ENCODE assay signal across 2 cellular contexts in genomic region chr3:65080432-65080831, GRCh38.
TF ChIP-seq lines count a peak whose summit lies in the region.

No MANE protein-coding gene starts in this region.

TF ChIP-seq in SK-N-SH, 30 proteins besides CTCF, POLR2A, EP300 and RAD21 (continued from another document):
- TF ChIP-seq, protein P1, sequence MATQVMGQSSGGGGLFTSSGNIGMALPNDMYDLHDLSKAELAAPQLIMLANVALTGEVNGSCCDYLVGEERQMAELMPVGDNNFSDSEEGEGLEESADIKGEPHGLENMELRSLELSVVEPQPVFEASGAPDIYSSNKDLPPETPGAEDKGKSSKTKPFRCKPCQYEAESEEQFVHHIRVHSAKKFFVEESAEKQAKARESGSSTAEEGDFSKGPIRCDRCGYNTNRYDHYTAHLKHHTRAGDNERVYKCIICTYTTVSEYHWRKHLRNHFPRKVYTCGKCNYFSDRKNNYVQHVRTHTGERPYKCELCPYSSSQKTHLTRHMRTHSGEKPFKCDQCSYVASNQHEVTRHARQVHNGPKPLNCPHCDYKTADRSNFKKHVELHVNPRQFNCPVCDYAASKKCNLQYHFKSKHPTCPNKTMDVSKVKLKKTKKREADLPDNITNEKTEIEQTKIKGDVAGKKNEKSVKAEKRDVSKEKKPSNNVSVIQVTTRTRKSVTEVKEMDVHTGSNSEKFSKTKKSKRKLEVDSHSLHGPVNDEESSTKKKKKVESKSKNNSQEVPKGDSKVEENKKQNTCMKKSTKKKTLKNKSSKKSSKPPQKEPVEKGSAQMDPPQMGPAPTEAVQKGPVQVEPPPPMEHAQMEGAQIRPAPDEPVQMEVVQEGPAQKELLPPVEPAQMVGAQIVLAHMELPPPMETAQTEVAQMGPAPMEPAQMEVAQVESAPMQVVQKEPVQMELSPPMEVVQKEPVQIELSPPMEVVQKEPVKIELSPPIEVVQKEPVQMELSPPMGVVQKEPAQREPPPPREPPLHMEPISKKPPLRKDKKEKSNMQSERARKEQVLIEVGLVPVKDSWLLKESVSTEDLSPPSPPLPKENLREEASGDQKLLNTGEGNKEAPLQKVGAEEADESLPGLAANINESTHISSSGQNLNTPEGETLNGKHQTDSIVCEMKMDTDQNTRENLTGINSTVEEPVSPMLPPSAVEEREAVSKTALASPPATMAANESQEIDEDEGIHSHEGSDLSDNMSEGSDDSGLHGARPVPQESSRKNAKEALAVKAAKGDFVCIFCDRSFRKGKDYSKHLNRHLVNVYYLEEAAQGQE (IDR thresholded peaks at IDR 0.05; ENCODE audit: low read depth, low read length), result no peak
- no peak for TF ChIP-seq FOXJ3 (CRISPR knock-in tag; IDR thresholded peaks at IDR 0.05)
- TF ChIP-seq, protein P2, sequence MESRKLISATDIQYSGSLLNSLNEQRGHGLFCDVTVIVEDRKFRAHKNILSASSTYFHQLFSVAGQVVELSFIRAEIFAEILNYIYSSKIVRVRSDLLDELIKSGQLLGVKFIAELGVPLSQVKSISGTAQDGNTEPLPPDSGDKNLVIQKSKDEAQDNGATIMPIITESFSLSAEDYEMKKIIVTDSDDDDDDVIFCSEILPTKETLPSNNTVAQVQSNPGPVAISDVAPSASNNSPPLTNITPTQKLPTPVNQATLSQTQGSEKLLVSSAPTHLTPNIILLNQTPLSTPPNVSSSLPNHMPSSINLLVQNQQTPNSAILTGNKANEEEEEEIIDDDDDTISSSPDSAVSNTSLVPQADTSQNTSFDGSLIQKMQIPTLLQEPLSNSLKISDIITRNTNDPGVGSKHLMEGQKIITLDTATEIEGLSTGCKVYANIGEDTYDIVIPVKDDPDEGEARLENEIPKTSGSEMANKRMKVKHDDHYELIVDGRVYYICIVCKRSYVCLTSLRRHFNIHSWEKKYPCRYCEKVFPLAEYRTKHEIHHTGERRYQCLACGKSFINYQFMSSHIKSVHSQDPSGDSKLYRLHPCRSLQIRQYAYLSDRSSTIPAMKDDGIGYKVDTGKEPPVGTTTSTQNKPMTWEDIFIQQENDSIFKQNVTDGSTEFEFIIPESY (IDR thresholded peaks at IDR 0.05; ENCODE audit: borderline replicate concordance, low read depth), result no peak
- no peak for TF ChIP-seq TCF12 (IDR thresholded peaks at IDR 0.05)
- no peak for TF ChIP-seq SIN3A (IDR thresholded peaks at IDR 0.05; ENCODE audit: borderline replicate concordance, low read depth, low read length)
- no peak for TF ChIP-seq MEF2A (IDR thresholded peaks at IDR 0.05; ENCODE audit: borderline replicate concordance, low read depth)
- no peak for TF ChIP-seq POLR2AphosphoS5 (IDR thresholded peaks at IDR 0.05; ENCODE audit: low read depth, low read length)
- no peak for TF ChIP-seq RXRA (IDR thresholded peaks at IDR 0.05; ENCODE audit: borderline replicate concordance, low read depth)
- no peak for TF ChIP-seq YY1 (IDR thresholded peaks at IDR 0.05; ENCODE audit: low read depth)
TF ChIP-seq in SK-N-SH: peak in this region for 0.

TF ChIP-seq in SK-N-SH treated with all-trans-retinoic acid at 6 μM for 48 hours, 23 proteins besides CTCF, POLR2A, EP300 and RAD21 (continued from another document):
- TF ChIP-seq TSHZ2 (CRISPR knock-in tag; IDR thresholded peaks at IDR 0.05), result no peak
- TF ChIP-seq ZFP30 (CRISPR knock-in tag; IDR thresholded peaks at IDR 0.05), result no peak
- TF ChIP-seq CSDC2 (CRISPR knock-in tag; IDR thresholded peaks at IDR 0.05), result no peak
- TF ChIP-seq ZNF70 (CRISPR knock-in tag; IDR thresholded peaks at IDR 0.05), result no peak
- TF ChIP-seq ZFP3 (CRISPR knock-in tag; IDR thresholded peaks at IDR 0.05), result no peak
- no peak for TF ChIP-seq ESRRG (CRISPR knock-in tag; IDR thresholded peaks at IDR 0.05)
- no peak for TF ChIP-seq ZC3H10 (CRISPR knock-in tag; IDR thresholded peaks at IDR 0.05)
- TF ChIP-seq TCF4 (CRISPR knock-in tag; IDR thresholded peaks at IDR 0.05; ENCODE audit: borderline replicate concordance), result no peak
- no peak for TF ChIP-seq ZNF8 (CRISPR knock-in tag; IDR thresholded peaks at IDR 0.05)
- TF ChIP-seq, protein P3, sequence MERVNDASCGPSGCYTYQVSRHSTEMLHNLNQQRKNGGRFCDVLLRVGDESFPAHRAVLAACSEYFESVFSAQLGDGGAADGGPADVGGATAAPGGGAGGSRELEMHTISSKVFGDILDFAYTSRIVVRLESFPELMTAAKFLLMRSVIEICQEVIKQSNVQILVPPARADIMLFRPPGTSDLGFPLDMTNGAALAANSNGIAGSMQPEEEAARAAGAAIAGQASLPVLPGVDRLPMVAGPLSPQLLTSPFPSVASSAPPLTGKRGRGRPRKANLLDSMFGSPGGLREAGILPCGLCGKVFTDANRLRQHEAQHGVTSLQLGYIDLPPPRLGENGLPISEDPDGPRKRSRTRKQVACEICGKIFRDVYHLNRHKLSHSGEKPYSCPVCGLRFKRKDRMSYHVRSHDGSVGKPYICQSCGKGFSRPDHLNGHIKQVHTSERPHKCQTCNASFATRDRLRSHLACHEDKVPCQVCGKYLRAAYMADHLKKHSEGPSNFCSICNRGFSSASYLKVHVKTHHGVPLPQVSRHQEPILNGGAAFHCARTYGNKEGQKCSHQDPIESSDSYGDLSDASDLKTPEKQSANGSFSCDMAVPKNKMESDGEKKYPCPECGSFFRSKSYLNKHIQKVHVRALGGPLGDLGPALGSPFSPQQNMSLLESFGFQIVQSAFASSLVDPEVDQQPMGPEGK (CRISPR knock-in tag; IDR thresholded peaks at IDR 0.05; ENCODE audit: borderline replicate concordance), result no peak
- TF ChIP-seq RARB (CRISPR knock-in tag; IDR thresholded peaks at IDR 0.05), result no peak
- no peak for TF ChIP-seq TOX (CRISPR knock-in tag; IDR thresholded peaks at IDR 0.05; ENCODE audit: borderline replicate concordance)
- TF ChIP-seq BACH2 (CRISPR knock-in tag; IDR thresholded peaks at IDR 0.05; ENCODE audit: borderline replicate concordance), result no peak
- no peak for TF ChIP-seq PPARA (CRISPR knock-in tag; IDR thresholded peaks at IDR 0.05; ENCODE audit: borderline replicate concordance)
- no peak for TF ChIP-seq ISL1 (CRISPR knock-in tag; IDR thresholded peaks at IDR 0.05)
